13 cellular contexts compared by ENCODE assay signal in genomic region chr15:90202929-90203328, GRCh38. TPM values are rescaled to one million over a fixed set of nuclear protein-coding genes. Genes with fewer than 3 reads are reported as not detected.
DNase-seq lines count a peak whose midpoint lies in the region; ATAC-seq, FAIRE-seq and TF ChIP-seq lines count a peak whose summit lies in the region.
"Had no signal": no experiment of that assay in that cellular context is flagged by ENCODE, and none has a peak within 500 bp of the region (broad histone marks: within the 10 kb centered on the region; RNA-seq: fewer than 3 reads in every experiment).

No MANE protein-coding gene starts in this region.

- H3K4me3 ChIP-seq in ACC112 (ENCODE audit: low read depth, low read length), result peak overlapping the region; percentile 88
- H3K4me3 ChIP-seq in HUES64 (ENCODE audit: low read length), result peak overlapping the region; percentile 93
- H3K4me3 ChIP-seq in bronchial epithelial cell (ENCODE audit: low read depth, low read length), result peak overlapping the region; percentile 91
- no peak overlapping the region for H3K4me3 ChIP-seq in naive thymus-derived CD4-positive, alpha-beta T cell (ENCODE audit: low read length)
- H3K4me3 ChIP-seq: SJCRH30 had no signal

- H3K4me1 Mint-ChIP-seq in naive thymus-derived CD4-positive, alpha-beta T cell, result peaks cover 21 to 36% (median 26%) of the 10 kb centered on the region in 7 donors

- peaks cover 0 to 3% (median 0%) of the 10 kb centered on the region in 5 donors for H3K27me3 Mint-ChIP-seq in naive thymus-derived CD4-positive, alpha-beta T cell

- no peak for TF ChIP-seq CTCF in bronchial epithelial cell (IDR thresholded peaks at IDR 0.05; ENCODE audit: insufficient read depth, low read length, severe bottlenecking)

- FAIRE-seq in bronchial epithelial cell (lab: Jason Lieb, UNC), result no peak

- H3K27me3 ChIP-seq in ACC112 (ENCODE audit: insufficient read depth, low read length), result no peaks in the 10 kb centered on the region
- no peaks in the 10 kb centered on the region for H3K27me3 ChIP-seq in HUES64 (ENCODE audit: insufficient read depth, low read length)
- H3K27me3 ChIP-seq in bronchial epithelial cell (ENCODE audit: control insufficient read depth, insufficient read depth, low read length), result no peaks in the 10 kb centered on the region
- H3K27me3 ChIP-seq in naive thymus-derived CD4-positive, alpha-beta T cell (ENCODE audit: control insufficient read depth in 2 of 2, insufficient read depth in 2 of 2, low read length in 2 of 2), result no peaks in the 10 kb centered on the region

- H3K4me3 Mint-ChIP-seq in naive thymus-derived CD4-positive, alpha-beta T cell, result peak overlapping the region; percentile 82 to 96 (median 92)

- CTCF ChIA-PET in naive thymus-derived CD4-positive, alpha-beta T cell (lab: Charles Lee), result interaction anchor here (0.7 to 1.0 kb wide), 2 partner anchors 16 to 28 kb away, joined by 3 read pairs; no protein-coding TSS in a partner anchor

- H3K4me1 ChIP-seq in ACC112 (ENCODE audit: control insufficient read depth, insufficient read depth, low read length, unreplicated experiment), result peaks cover 36% of the 10 kb centered on the region
- H3K4me1 ChIP-seq in HUES64 (ENCODE audit: insufficient read depth, low read length), result peaks cover 14% of the 10 kb centered on the region
- peaks cover 11 to 23% of the 10 kb centered on the region in 2 donors for H3K4me1 ChIP-seq in naive thymus-derived CD4-positive, alpha-beta T cell (ENCODE audit: control insufficient read depth in 2 of 2, insufficient read depth in 2 of 2, low read length in 2 of 2)

- H3K27ac ChIP-seq in ACC112 (ENCODE audit: low read depth, low read length) (no peak overlapping the region), HUES64 (ENCODE audit: low read depth, low read length) (no peak overlapping the region)
- no peak overlapping the region for H3K27ac ChIP-seq in naive thymus-derived CD4-positive, alpha-beta T cell (ENCODE audit: low read depth, low read length)
- H3K27ac ChIP-seq: SJCRH30, thoracic aorta had no signal

- H3K9me3 Mint-ChIP-seq in naive thymus-derived CD4-positive, alpha-beta T cell, result peaks cover 0 to 2% (median 0%) of the 10 kb centered on the region in 11 donors

- no peak overlapping the region for H3K9ac ChIP-seq in HUES64 (ENCODE audit: low read depth, low read length)

- intact Hi-C loops in naive thymus-derived CD4-positive, alpha-beta T cell (cut with micrococcal nuclease), result loop anchor here in 1 of 2 donors (5.0 kb wide), 1 partner anchor 101 kb away; the partner anchor contains the start of gene IDH2

- no peak for ATAC-seq in naive thymus-derived CD4-positive, alpha-beta T cell

- no peaks in the 10 kb centered on the region for H3K36me3 ChIP-seq in ACC112 (ENCODE audit: insufficient read depth, low read length)
- H3K36me3 ChIP-seq in HUES64 (ENCODE audit: insufficient read depth, low read length), result no peaks in the 10 kb centered on the region
- peaks cover 26% of the 10 kb centered on the region for H3K36me3 ChIP-seq in bronchial epithelial cell (ENCODE audit: control insufficient read depth, insufficient read depth, low read length)
- no peaks in the 10 kb centered on the region for H3K36me3 ChIP-seq in naive thymus-derived CD4-positive, alpha-beta T cell (ENCODE audit: control insufficient read depth in 2 of 3, insufficient read depth in 3 of 3, low read length in 3 of 3)
- H3K36me3 ChIP-seq: SJCRH30, thoracic aorta had no signal

- DNase-seq in bronchial epithelial cell (ENCODE audit: low read depth), result no peak
- no peak for DNase-seq in naive thymus-derived CD4-positive, alpha-beta T cell
- DNase-seq in NCI-H1930 (lab: John Stamatoyannopoulos, UW), result no peak
- no peak for DNase-seq in SW480 (ENCODE audit: low spot score)
- DNase-seq in SIG-M5 (lab: John Stamatoyannopoulos, UW), result no peak
- DNase-seq in cerebellum (ENCODE audit: low spot score), result no peak
- DNase-seq: activated CD8-positive, alpha-beta memory T cell treated with anti-CD3 and anti-CD28 coated beads, Interleukin-2, amount 50 U/mL, for 48 hours; HCEC 1CT; NCI-H2081 treated with DMSO at 0.1 percent for 48 hours; SJCRH30 had no signal

- peak overlapping the region in 4 of 9 donors; percentile 70 to 88 (median 79) for H3K27ac Mint-ChIP-seq in naive thymus-derived CD4-positive, alpha-beta T cell

- no peak overlapping the region for H2AFZ ChIP-seq in ACC112 (ENCODE audit: low read length, unreplicated experiment)

- no peaks in the 10 kb centered on the region for H3K9me3 ChIP-seq in HUES64 (ENCODE audit: insufficient read depth, low read depth, low read length)
- H3K9me3 ChIP-seq in naive thymus-derived CD4-positive, alpha-beta T cell (ENCODE audit: control insufficient read depth in 2 of 3, low read length in 3 of 3), result no peaks in the 10 kb centered on the region
- H3K9me3 ChIP-seq: SJCRH30, thoracic aorta had no signal

- H3K36me3 Mint-ChIP-seq in naive thymus-derived CD4-positive, alpha-beta T cell, result peaks cover 0 to 3% (median 0%) of the 10 kb centered on the region in 5 donors

- H3K79me2 ChIP-seq in ACC112 (ENCODE audit: control insufficient read depth, insufficient read depth, low read length, unreplicated experiment), result peaks cover 21% of the 10 kb centered on the region

- WGBS in HUES64, result 91% methylated on average over 4 of the region's 4 CpGs

- POLR2A ChIA-PET in naive thymus-derived CD4-positive, alpha-beta T cell (lab: Charles Lee), result interaction anchor here (0.9 to 6.6 kb wide), 7 partner anchors 9 to 35 kb away, joined by 3 to 95 read pairs (median 4); partner anchors contain the start of genes CIB1 and GDPGP1

RNA-seq across cellular contexts. Expression of gene SEMA4B, which starts 1.8 kb away (rescaled TPM):
- polyA plus RNA-seq in HUES64 (2013, experiment 1 of 2), result 25.2 TPM
- polyA plus RNA-seq in HUES64 (2013, experiment 2 of 2), result 29.0 TPM
- 90.6 and 156 TPM in 2 replicates for total RNA-seq in bronchial epithelial cell
- total RNA-seq in naive thymus-derived CD4-positive, alpha-beta T cell, result 10 to 100 TPM; 15.9 to 31.0 (median 20.7) TPM
- 10 to 100 TPM in 1 of 2 donors, 1 to 10 TPM in 1; 5.6 to 11.0 TPM for polyA plus RNA-seq in naive thymus-derived CD4-positive, alpha-beta T cell
- 35.7 TPM for total RNA-seq in cerebellum

RNA-seq across cellular contexts. Expression of gene CIB1, which starts 30.8 kb away (rescaled TPM):
- polyA plus RNA-seq in HUES64 (2013, experiment 1 of 2), result 19.5 TPM
- 19.7 TPM for polyA plus RNA-seq in HUES64 (2013, experiment 2 of 2)
- total RNA-seq in bronchial epithelial cell (41.1 and 50.2 TPM in 2 replicates), cerebellum (3.6 TPM)
- total RNA-seq in naive thymus-derived CD4-positive, alpha-beta T cell, result 100 to 1,000 TPM in 3 of 5 experiments, 10 to 100 TPM in 2; 76.8 to 149 (median 127) TPM
- polyA plus RNA-seq in naive thymus-derived CD4-positive, alpha-beta T cell, result 100 to 1,000 TPM; 224 to 229 TPM

RNA-seq across cellular contexts. Expression of gene GDPGP1, which starts 31.1 kb away (rescaled TPM):
- polyA plus RNA-seq in HUES64 (2013, experiment 1 of 2), result 2.7 TPM
- polyA plus RNA-seq in HUES64 (2013, experiment 2 of 2), result 1.5 TPM
- total RNA-seq in bronchial epithelial cell, result 2.0 and 2.9 TPM in 2 replicates
- 10 to 100 TPM in 4 of 5 experiments, 1 to 10 TPM in 1; 7.3 to 16.3 (median 14.9) TPM for total RNA-seq in naive thymus-derived CD4-positive, alpha-beta T cell
- polyA plus RNA-seq in naive thymus-derived CD4-positive, alpha-beta T cell, result 1 to 10 TPM in 1 of 2 donors, under 1 TPM in 1; 0.61 to 1.2 TPM
- 10.4 TPM for total RNA-seq in cerebellum

RNA-seq across cellular contexts. Expression of gene TTLL13, which starts 46.4 kb away (rescaled TPM):
- not detected for polyA plus RNA-seq in HUES64 (2013, experiment 1 of 2)
- not detected for polyA plus RNA-seq in HUES64 (2013, experiment 2 of 2)
- under 0.01 TPM in 2 replicates for total RNA-seq in bronchial epithelial cell
- 1 to 10 TPM in 1 of 5 experiments, under 1 TPM in 3, not detected in 1; 0.40 to 1.8 (median 0.63) TPM for total RNA-seq in naive thymus-derived CD4-positive, alpha-beta T cell
- not detected for polyA plus RNA-seq in naive thymus-derived CD4-positive, alpha-beta T cell
- 0.36 TPM for total RNA-seq in cerebellum
- total RNA-seq: SJCRH30, thoracic aorta had no signal
